ENCODE assay signal across 10 cellular contexts in the genomic region with DNA sequence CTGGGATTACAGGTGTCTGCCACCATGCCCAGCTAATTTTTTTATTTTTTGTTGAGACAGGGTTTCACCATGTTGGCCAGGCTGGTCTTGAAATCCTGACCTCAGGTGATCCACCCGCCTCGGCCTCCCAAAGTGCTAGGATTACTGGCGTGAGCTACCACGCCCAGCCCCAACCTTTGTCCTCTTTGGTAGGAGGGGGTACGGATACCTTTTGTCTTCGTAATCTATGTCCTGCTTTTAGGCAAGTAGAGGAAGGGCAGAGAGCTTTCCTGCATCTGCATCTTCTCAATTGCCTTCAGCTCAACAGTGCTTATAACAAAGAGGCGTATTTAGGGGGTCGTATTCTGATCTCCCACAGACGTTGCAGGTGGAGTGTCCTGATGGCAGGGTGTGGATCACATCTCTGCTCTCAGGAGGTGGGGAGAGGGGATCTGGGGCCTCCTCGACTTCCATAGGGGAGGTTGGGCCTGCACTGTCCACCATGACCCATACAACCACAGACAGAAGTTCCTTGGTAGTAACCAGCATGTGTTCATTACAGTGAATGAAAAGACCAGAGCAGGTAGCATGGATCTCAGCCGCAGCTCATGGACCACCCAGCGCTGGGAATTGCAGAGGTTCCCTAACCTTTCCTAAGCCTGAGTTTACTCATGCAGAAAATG. TPM values are rescaled to one million over a fixed set of nuclear protein-coding genes. Genes with fewer than 3 reads are reported as not detected.
DNase-seq lines count a peak whose midpoint lies in the region; ATAC-seq, FAIRE-seq and TF ChIP-seq lines count a peak whose summit lies in the region.
"Had no signal": no experiment of that assay in that cellular context is flagged by ENCODE, and none has a peak within 500 bp of the region (broad histone marks: within the 10 kb centered on the region; RNA-seq: fewer than 3 reads in every experiment).

No MANE protein-coding gene starts in this region.

- no peaks in the 10 kb centered on the region for H3K9me3 ChIP-seq in A549

- H3K4me1 ChIP-seq in A549 (peaks cover 52% of the 10 kb centered on the region), GM23338 (ENCODE audit: insufficient read depth) (peaks cover 10% of the 10 kb centered on the region)

- H3K27me3 ChIP-seq in GM23338 (ENCODE audit: insufficient read depth) = no peaks in the 10 kb centered on the region

- ATAC-seq in A549 = peak in 1 of 2 experiments; percentile 63; a peak in 2 of 6 replicates
- peak; percentile 35; the same call in 1 of the 3 replicates for ATAC-seq in GM23338
- ATAC-seq in activated naive CD8-positive, alpha-beta T cell treated with anti-CD3 and anti-CD28 coated beads, Interleukin-2, amount 10 ng/mL, durations not matched to agents 7 days and 5 days (ENCODE audit: low read depth) = no peak
- no peak for ATAC-seq in natural killer cell
- ATAC-seq in HG03457 (IDR thresholded peaks at IDR 0.05; ENCODE audit: unreplicated experiment) = no peak
- ATAC-seq in GM18505 (IDR thresholded peaks at IDR 0.05; ENCODE audit: unreplicated experiment) = no peak

- H3K27me3 Mint-ChIP-seq in GM23338 (ENCODE audit: insufficient read depth, low read depth, poor library complexity) (peaks cover 8% of the 10 kb centered on the region), natural killer cell (ENCODE audit: low read depth in 2 of 2) (peaks cover 0 to 3% of the 10 kb centered on the region in 2 donors)
- H3K27me3 Mint-ChIP-seq in activated naive CD8-positive, alpha-beta T cell treated with anti-CD3 and anti-CD28 coated beads, Interleukin-2, amount 10 ng/mL, durations not matched to agents 7 days and 5 days = peaks cover 23% of the 10 kb centered on the region

- H3K4me1 Mint-ChIP-seq in GM23338 = peaks cover 19% of the 10 kb centered on the region
- peaks cover 25% of the 10 kb centered on the region for H3K4me1 Mint-ChIP-seq in activated naive CD8-positive, alpha-beta T cell treated with anti-CD3 and anti-CD28 coated beads, Interleukin-2, amount 10 ng/mL, durations not matched to agents 7 days and 5 days
- peaks cover 30 to 35% of the 10 kb centered on the region in 2 donors for H3K4me1 Mint-ChIP-seq in natural killer cell

- no peaks in the 10 kb centered on the region for H3K36me3 Mint-ChIP-seq in GM23338 (ENCODE audit: low read depth)
- no peaks in the 10 kb centered on the region for H3K36me3 Mint-ChIP-seq in activated naive CD8-positive, alpha-beta T cell treated with anti-CD3 and anti-CD28 coated beads, Interleukin-2, amount 10 ng/mL, durations not matched to agents 7 days and 5 days
- no peaks in the 10 kb centered on the region for H3K36me3 Mint-ChIP-seq in natural killer cell

- POLR2A ChIA-PET in A549 (lab: Yijun Ruan, JAX) = interaction anchor here (1.0 kb wide), 1 partner anchor 17 kb away, joined by 4 read pairs; no protein-coding TSS in a partner anchor
- POLR2A ChIA-PET in activated naive CD8-positive, alpha-beta T cell treated with anti-CD3 and anti-CD28 coated beads, Interleukin-2, amount 10 ng/mL, durations not matched to agents 7 days and 5 days (lab: Charles Lee) = no interaction called here

- H2AFZ ChIP-seq in GM23338 = no peak overlapping the region

- H3F3A ChIP-seq in GM23338 (replicated peaks; ENCODE audit: low read depth) = no peaks in the 10 kb centered on the region

- DNase-seq in A549 (ENCODE audit: low read depth in 1 of 2, low spot score in 1 of 2) = no peak
- no peak for DNase-seq in GM23338 (ENCODE audit: low spot score)
- no peak for DNase-seq in activated naive CD8-positive, alpha-beta T cell treated with anti-CD3 and anti-CD28 coated beads, Interleukin-2, amount 10 ng/mL, durations not matched to agents 7 days and 5 days
- no peak for DNase-seq in natural killer cell
- no peak for DNase-seq in erythroblast (lab: John Stamatoyannopoulos, UW)
- no peak for DNase-seq in GM13977 (ENCODE audit: low spot score)
- DNase-seq: NCI-H1048 had no signal

- H3K9me3 Mint-ChIP-seq in GM23338 (no peaks in the 10 kb centered on the region), natural killer cell (no peaks in the 10 kb centered on the region)
- peaks cover 1% of the 10 kb centered on the region for H3K9me3 Mint-ChIP-seq in activated naive CD8-positive, alpha-beta T cell treated with anti-CD3 and anti-CD28 coated beads, Interleukin-2, amount 10 ng/mL, durations not matched to agents 7 days and 5 days

- no peak for TF ChIP-seq RAD21 in A549 (conservative IDR thresholded peaks at IDR 0.05 in 1 of 2, IDR thresholded peaks at IDR 0.05 in 1 of 2)

- H3K27ac Mint-ChIP-seq in GM23338 = no peak overlapping the region
- peak overlapping the region; percentile 51 for H3K27ac Mint-ChIP-seq in activated naive CD8-positive, alpha-beta T cell treated with anti-CD3 and anti-CD28 coated beads, Interleukin-2, amount 10 ng/mL, durations not matched to agents 7 days and 5 days
- H3K27ac Mint-ChIP-seq in natural killer cell = peak overlapping the region; percentile 65 to 77

- no peaks in the 10 kb centered on the region for H3K9me2 ChIP-seq in GM23338 (ENCODE audit: insufficient read depth)

- H3K4me2 ChIP-seq in A549 (peak overlapping the region; percentile 72), GM23338 (no peak overlapping the region)

- WGBS in A549 (ENCODE audit: missing lambda C conversion rate) = 74% methylated on average over 11 of the region's 12 CpGs

- no peak for TF ChIP-seq EP300 in A549 (IDR thresholded peaks at IDR 0.05)

- in situ Hi-C loops in GM13977 (cut with MboI; ENCODE audit: low pct_unique_long_range_greater_than_20kb, low sequenced_read_pairs, unreplicated experiment) = no loop called here

- no peaks in the 10 kb centered on the region for H3K79me2 ChIP-seq in GM23338 (replicated peaks; ENCODE audit: insufficient read depth)

- no peaks in the 10 kb centered on the region for H3K36me3 ChIP-seq in GM23338 (ENCODE audit: insufficient read depth)

- TF ChIP-seq POLR2A in A549 (IDR thresholded peaks at IDR 0.05; ENCODE audit: low read length) (no peak), GM18505 (IDR thresholded peaks at IDR 0.05; ENCODE audit: borderline replicate concordance, extremely low read depth, insufficient read depth, insufficient read length) (no peak), erythroblast (IDR thresholded peaks at IDR 0.05; ENCODE audit: low read length) (no peak)

- CTCF ChIA-PET in A549 (lab: Yijun Ruan, JAX) = interaction anchor here (1.2 to 3.4 kb wide), 4 partner anchors 13 to 67 kb away, joined by 3 to 23 read pairs (median 6); a partner anchor contains a TSS

- H3K27ac ChIP-seq in A549 (peak overlapping the region; percentile 84 to 94), GM23338 (ENCODE audit: low read depth) (no peak overlapping the region)

- no peak for TF ChIP-seq CTCF in A549 (IDR thresholded peaks at IDR 0.05)
- TF ChIP-seq CTCF in GM23338 (conservative IDR thresholded peaks at IDR 0.05; ENCODE audit: low read depth in 2 of 2) = no peak
- no peak for TF ChIP-seq CTCF in natural killer cell (IDR thresholded peaks at IDR 0.05)
- TF ChIP-seq CTCF in GM13977 (IDR thresholded peaks at IDR 0.05; ENCODE audit: extremely low read depth, insufficient read depth, missing control alignments) = no peak

- FAIRE-seq in A549 (lab: Jason Lieb, UNC) = no peak
- FAIRE-seq: colon had no signal

- no peak overlapping the region for H3K4me3 ChIP-seq in A549
- no peak overlapping the region for H3K4me3 ChIP-seq in GM23338

- intact Hi-C loops in natural killer cell (cut with micrococcal nuclease) = loop anchor here (2.0 kb wide), 1 partner anchor 22 kb away; a partner anchor contains a TSS

- H3K4me3 Mint-ChIP-seq in GM23338 (no peak overlapping the region), natural killer cell (peak overlapping the region; percentile 62)
- H3K4me3 Mint-ChIP-seq in activated naive CD8-positive, alpha-beta T cell treated with anti-CD3 and anti-CD28 coated beads, Interleukin-2, amount 10 ng/mL, durations not matched to agents 7 days and 5 days = no peak overlapping the region

- H4K20me1 ChIP-seq in GM23338 (replicated peaks; ENCODE audit: insufficient read depth) = no peaks in the 10 kb centered on the region

TF ChIP-seq in A549, 52 proteins besides CTCF, POLR2A, EP300 and RAD21 (continues in another document):
- TF ChIP-seq KDM1A (IDR thresholded peaks at IDR 0.05; ENCODE audit: low read depth) (no peak), TP53 (CRISPR knock-in tag; IDR thresholded peaks at IDR 0.05) (no peak), BHLHE40 (IDR thresholded peaks at IDR 0.05; ENCODE audit: low read depth, low read length) (no peak), NFE2L2 (conservative IDR thresholded peaks at IDR 0.05; ENCODE audit: low read length) (no peak), CHD4 (IDR thresholded peaks at IDR 0.05; ENCODE audit: borderline replicate concordance) (no peak)

TF ChIP-seq in GM23338, 12 proteins besides CTCF, POLR2A, EP300 and RAD21 (continues in another document):
- TF ChIP-seq CREB1 (CRISPR knock-in tag; IDR thresholded peaks at IDR 0.05; ENCODE audit: low read depth) (no peak), EZH2phosphoT487 (IDR thresholded peaks at IDR 0.05; ENCODE audit: unreplicated experiment) (no peak)

RNA-seq across cellular contexts. Expression of a gene that starts 21.4 kb away (rescaled TPM):
- polyA plus RNA-seq in A549 (2011; rRNA removed) (24.4 and 24.5 TPM in 2 replicates), A549 (2017; fragmentation: RNase III; extraction: RNeasy Plus Mini Kit Qiagen cat#74134 plus additional on column Dnase treatment) (7.8 to 8.5 TPM (median 8.1 TPM) in 3 replicates), GM23338 (2016; fragmentation: Nextera tagmentation; extraction: Ambion mirVana) (27.0 and 34.6 TPM in 2 replicates)
- 5.2 and 5.8 TPM in 2 replicates for polyA plus RNA-seq in A549 (2012; cell fraction: cytosol; rRNA removed)
- polyA plus RNA-seq in A549 (2012; cell fraction: nucleus; rRNA removed) = 2.4 and 4.7 TPM in 2 replicates
- 9.6 and 13.4 TPM in 2 replicates for polyA minus RNA-seq in A549 (2011; rRNA and poly(A)+ RNA removed)
- 22.8 and 28.3 TPM in 2 replicates for total RNA-seq in GM23338 (2014; rRNA removed; shearing (Covaris generic))
- total RNA-seq in activated naive CD8-positive, alpha-beta T cell treated with anti-CD3 and anti-CD28 coated beads, Interleukin-2, amount 10 ng/mL, durations not matched to agents 7 days and 5 days = 10 to 100 TPM in 1 of 2 experiments, 1 to 10 TPM in 1; 9.7 to 10.0 TPM
- total RNA-seq in natural killer cell = 10 to 100 TPM in 1 of 3 donors, 1 to 10 TPM in 2; 4.5 to 12.9 (median 7.5) TPM

RNA-seq across cellular contexts. Expression of a gene that starts 36.9 kb away (rescaled TPM):
- polyA plus RNA-seq in A549 (2011; rRNA removed) (97.7 and 113 TPM in 2 replicates), A549 (2017; fragmentation: RNase III; extraction: RNeasy Plus Mini Kit Qiagen cat#74134 plus additional on column Dnase treatment) (76.9 to 83.4 TPM (median 82.0 TPM) in 3 replicates), GM23338 (2016; fragmentation: Nextera tagmentation; extraction: Ambion mirVana) (161 and 172 TPM in 2 replicates)
- polyA plus RNA-seq in A549 (2012; cell fraction: cytosol; rRNA removed) = 50.0 and 51.3 TPM in 2 replicates
- polyA plus RNA-seq in A549 (2012; cell fraction: nucleus; rRNA removed) = 17.8 and 24.4 TPM in 2 replicates
- 32.3 and 36.6 TPM in 2 replicates for polyA minus RNA-seq in A549 (2011; rRNA and poly(A)+ RNA removed)
- 153 and 222 TPM in 2 replicates for total RNA-seq in GM23338 (2014; rRNA removed; shearing (Covaris generic))
- 10 to 100 TPM; 47.8 to 51.2 TPM for total RNA-seq in activated naive CD8-positive, alpha-beta T cell treated with anti-CD3 and anti-CD28 coated beads, Interleukin-2, amount 10 ng/mL, durations not matched to agents 7 days and 5 days
- total RNA-seq in natural killer cell = 10 to 100 TPM; 33.7 to 52.4 (median 39.9) TPM
